Comparison of ENCODE assay signal across 8 cellular contexts in the genomic region with DNA sequence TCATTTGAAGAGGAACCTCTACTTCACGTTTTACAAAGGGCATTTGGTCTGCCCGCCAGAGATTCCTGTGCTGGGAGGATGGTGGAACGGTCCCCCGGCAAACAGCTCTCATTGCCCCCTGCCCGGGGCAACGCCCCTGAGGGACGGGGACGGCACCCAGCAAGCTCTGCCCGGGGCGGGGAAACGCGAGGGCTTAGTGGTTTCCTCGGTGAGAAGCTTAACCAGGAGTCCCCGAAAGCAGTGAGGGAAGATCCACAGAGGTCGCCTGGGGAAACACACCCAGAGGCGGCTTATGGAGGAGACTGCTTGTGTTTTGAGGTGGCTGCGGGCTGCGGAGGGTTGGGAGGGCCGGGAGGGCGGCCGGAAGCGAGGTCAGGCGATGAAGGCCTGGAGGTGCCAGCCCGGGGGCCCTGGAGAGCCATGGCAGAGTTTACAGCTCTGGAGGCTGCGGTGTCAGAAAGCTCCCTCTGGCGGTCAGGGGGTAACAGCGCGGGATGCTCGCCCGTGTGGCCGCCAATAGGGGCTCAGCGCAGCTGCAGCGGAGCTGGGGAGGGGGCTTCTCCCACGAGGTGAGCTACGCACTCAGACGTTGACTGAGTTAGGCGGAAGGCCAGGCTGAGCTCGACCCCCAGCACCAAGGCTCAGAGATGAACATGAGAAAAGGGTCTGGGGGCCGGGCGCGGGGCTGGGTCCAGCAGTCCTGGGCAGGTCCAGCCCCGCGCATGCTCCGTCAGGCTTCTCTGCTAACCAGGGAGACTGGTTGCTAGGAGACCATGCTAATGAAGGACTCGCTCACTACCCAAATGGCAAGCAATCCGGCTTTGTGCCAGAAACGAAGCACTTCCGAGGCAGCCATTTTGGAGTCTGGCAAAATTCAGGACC. TPM values are rescaled to one million over a fixed set of nuclear protein-coding genes. Genes with fewer than 3 reads are reported as not detected.
DNase-seq lines count a peak whose midpoint lies in the region; ATAC-seq, FAIRE-seq and TF ChIP-seq lines count a peak whose summit lies in the region.

No MANE protein-coding gene starts in this region.

- H3K4me3 ChIP-seq in astrocyte (ENCODE audit: insufficient read depth, low read depth, low read length) (peak overlapping the region; percentile 72), rectal smooth muscle tissue (ENCODE audit: low read length) (peak overlapping the region; percentile 89), aorta (ENCODE audit: low read length in 2 of 2) (peak overlapping the region; percentile 60 to 98)

- H3K9me3 ChIP-seq in astrocyte (ENCODE audit: insufficient read depth, low read depth, low read length) (no peaks in the 10 kb centered on the region), aorta (ENCODE audit: control insufficient read depth, low read length) (no peaks in the 10 kb centered on the region)

- intact Hi-C loops in aorta (cut with DNase I): loop anchor here in 1 of 2 donors (2.0 kb wide), 1 partner anchor 18 kb away; no protein-coding TSS in a partner anchor

- H3K27me3 Mint-ChIP-seq in astrocyte (ENCODE audit: low read depth, unreplicated experiment): no peaks in the 10 kb centered on the region

- peaks cover 15% of the 10 kb centered on the region for H3K79me2 ChIP-seq in astrocyte (ENCODE audit: insufficient read depth, low read length)

- H3K27me3 ChIP-seq in astrocyte (ENCODE audit: insufficient read depth, low read length) (no peaks in the 10 kb centered on the region), rectal smooth muscle tissue (ENCODE audit: control insufficient read depth, insufficient read depth, low read length) (no peaks in the 10 kb centered on the region), aorta (ENCODE audit: control insufficient read depth in 1 of 2, insufficient read depth in 2 of 2, low read length in 1 of 2) (no peaks in the 10 kb centered on the region)

- H3K36me3 Mint-ChIP-seq in astrocyte (ENCODE audit: low read depth, unreplicated experiment): peaks cover 18% of the 10 kb centered on the region

- peak overlapping the region; percentile 89 for H2AFZ ChIP-seq in astrocyte (ENCODE audit: low read depth, low read length)

- FAIRE-seq in GM18507 (lab: Jason Lieb, UNC) (peak; percentile 98), astrocyte (lab: Jason Lieb, UNC) (peak; percentile 95)

- DNase-seq in GM18507 (ENCODE audit: extremely low spot score, insufficient read length, low read depth) (peak; percentile 96), NCI-H1930 (lab: John Stamatoyannopoulos, UW) (peak; percentile 96 to 98), T-helper 22 cell (ENCODE audit: low read depth) (peak; percentile 91), astrocyte (ENCODE audit: low read depth) (peak; percentile 99), hepatic stellate cell (ENCODE audit: low spot score) (peak; percentile 100), aorta (peak; percentile 98 to 99)

- peak; percentile 53 for ATAC-seq in HG02973 (IDR thresholded peaks at IDR 0.05; ENCODE audit: unreplicated experiment)
- peak; percentile 95 for ATAC-seq in aorta (ENCODE audit: low FRiP score)

- H3K27ac Mint-ChIP-seq in astrocyte (ENCODE audit: unreplicated experiment): peak overlapping the region; percentile 99

- no peaks in the 10 kb centered on the region for H3K36me3 ChIP-seq in astrocyte (ENCODE audit: insufficient read depth, low read length)
- H3K36me3 ChIP-seq in rectal smooth muscle tissue (ENCODE audit: control insufficient read depth, insufficient read depth, low read length): no peaks in the 10 kb centered on the region
- no peaks in the 10 kb centered on the region for H3K36me3 ChIP-seq in aorta (ENCODE audit: control insufficient read depth in 1 of 2, insufficient read depth in 2 of 2, low read length in 1 of 2)

- TF ChIP-seq CTCF in astrocyte (IDR thresholded peaks at IDR 0.05; ENCODE audit: insufficient read depth, low read depth, low read length): peak; percentile 76

- peaks cover 11% of the 10 kb centered on the region for H3K4me1 Mint-ChIP-seq in astrocyte (ENCODE audit: low read depth, unreplicated experiment)

- peaks cover 3% of the 10 kb centered on the region for H3K9me3 Mint-ChIP-seq in astrocyte (ENCODE audit: unreplicated experiment)

- H3K4me2 ChIP-seq in astrocyte (ENCODE audit: low read length): peak overlapping the region; percentile 99

- WGBS in aorta, 2 donors: 3% methylated on average over 48 of the region's 48 CpGs

- H4K20me1 ChIP-seq in astrocyte (ENCODE audit: insufficient read depth, low read length): no peaks in the 10 kb centered on the region

- H3K27ac ChIP-seq in astrocyte (ENCODE audit: low read depth, low read length) (peak overlapping the region; percentile 97), rectal smooth muscle tissue (ENCODE audit: low read depth, low read length) (peak overlapping the region; percentile 81), aorta (ENCODE audit: low read depth in 1 of 2, low read length in 2 of 2) (peak overlapping the region in 1 of 2 donors; percentile 80)

- peaks cover 24% of the 10 kb centered on the region for H3K4me1 ChIP-seq in astrocyte (ENCODE audit: insufficient read depth, low read length)
- H3K4me1 ChIP-seq in rectal smooth muscle tissue (ENCODE audit: control insufficient read depth, insufficient read depth, low read length): peaks cover 13% of the 10 kb centered on the region
- H3K4me1 ChIP-seq in aorta (ENCODE audit: control insufficient read depth in 1 of 2, insufficient read depth in 2 of 2, low read length in 2 of 2): no peaks in the 10 kb centered on the region

- H3K9ac ChIP-seq in astrocyte (ENCODE audit: low read length) (peak overlapping the region; percentile 88), rectal smooth muscle tissue (ENCODE audit: low read length) (peak overlapping the region; percentile 69)

- peak overlapping the region; percentile 92 for H3K4me3 Mint-ChIP-seq in astrocyte (ENCODE audit: unreplicated experiment)

RNA-seq across cellular contexts. Expression of a gene that starts 0.7 kb away (rescaled TPM):
- total RNA-seq in astrocyte (17.9 and 20.4 TPM in 2 replicates), aorta (10 to 100 TPM; 19.2 to 20.2 TPM)
- 10 to 100 TPM; 17.4 to 33.0 TPM for polyA plus RNA-seq in aorta

RNA-seq across cellular contexts. Expression of a gene that starts 10.4 kb away (rescaled TPM):
- total RNA-seq in astrocyte: 0.57 and 0.60 TPM in 2 replicates
- total RNA-seq in aorta: under 1 TPM in 1 of 2 donors, not detected in 1; 0.63 TPM
- 1 to 10 TPM in 1 of 2 donors, under 1 TPM in 1; 0.50 to 1.4 TPM for polyA plus RNA-seq in aorta

RNA-seq across cellular contexts. Expression of a gene that starts 24.9 kb away (rescaled TPM):
- total RNA-seq in astrocyte: 190 and 192 TPM in 2 replicates
- total RNA-seq in aorta: 10 to 100 TPM; 39.6 to 46.4 TPM
- 10 to 100 TPM; 27.5 to 79.1 TPM for polyA plus RNA-seq in aorta

RNA-seq across cellular contexts. Expression of a gene that starts 37.2 kb away (rescaled TPM):
- total RNA-seq in astrocyte (0.70 and 0.75 TPM in 2 replicates), aorta (under 1 TPM; 0.54 to 0.75 TPM)
- 1 to 10 TPM in 1 of 2 donors, not detected in 1; 2.8 TPM for polyA plus RNA-seq in aorta

RNA-seq across cellular contexts. Expression of a gene that starts 45.8 kb away (rescaled TPM):
- total RNA-seq in astrocyte (27.5 and 29.7 TPM in 2 replicates), aorta (10 to 100 TPM in 1 of 2 donors, 1 to 10 TPM in 1; 9.7 to 31.4 TPM)
- polyA plus RNA-seq in aorta: 10 to 100 TPM in 1 of 2 donors, 1 to 10 TPM in 1; 7.3 to 10.9 TPM
